11 cellular contexts compared by ENCODE assay signal in genomic region chr6:133895573-133896343, GRCh38. TPM values are rescaled to one million over a fixed set of nuclear protein-coding genes. Genes with fewer than 3 reads are reported as not detected.
A peak's percentile ranks its signal among the peaks of the same experiment; 100 is the strongest.
DNase-seq lines count a peak whose midpoint lies in the region; ATAC-seq and TF ChIP-seq lines count a peak whose summit lies in the region.
"Had no signal": no experiment of that assay in that cellular context is flagged by ENCODE, and none has a peak within 500 bp of the region (broad histone marks: within the 10 kb centered on the region; RNA-seq: fewer than 3 reads in every experiment).

No MANE protein-coding gene starts in this region.

- intact Hi-C loops in dorsolateral prefrontal cortex (cut with DNase I), result no loop called here

- no peak for TF ChIP-seq CTCF in dorsolateral prefrontal cortex (IDR thresholded peaks at IDR 0.05 in 54 of 56, conservative IDR thresholded peaks at IDR 0.05 in 2 of 56; ENCODE audit: low read depth in 1 of 56, partially characterized antibody in 56 of 56)

- no peak for ATAC-seq in GM21423 (IDR thresholded peaks at IDR 0.05; ENCODE audit: unreplicated experiment)
- ATAC-seq: stimulated activated naive B cell treated with anti-CD40 and anti-IgM and Interleukin-4, amounts not matched to agents 10 μg/mL and 1 μg/mL and 100 μg/mL, for 72 hours had no signal

- peak; percentile 13 for DNase-seq in EH (ENCODE audit: low read depth)
- peak; percentile 51 for DNase-seq in astrocyte of the hippocampus (ENCODE audit: low read depth, low spot score)
- no peak for DNase-seq in iPS DF 6.9 (ENCODE audit: low read depth, low spot score)
- DNase-seq in NCI-H526 (lab: John Stamatoyannopoulos, UW), result no peak
- no peak for DNase-seq in dorsolateral prefrontal cortex
- DNase-seq in SJCRH30, result no peak
- DNase-seq: NCI-H510A; stimulated activated naive B cell treated with anti-CD40 and anti-IgM and Interleukin-4, amounts not matched to agents 10 μg/mL and 1 μg/mL and 100 μg/mL, for 72 hours had no signal

- H3K9ac ChIP-seq in rectal smooth muscle tissue (ENCODE audit: low read length), result no peak overlapping the region

- H3K9me3 ChIP-seq in iPS DF 6.9 (ENCODE audit: control insufficient read depth, insufficient read depth, low read length), result no peaks in the 10 kb centered on the region
- H3K9me3 ChIP-seq in SJCRH30 (replicated peaks), result no peaks in the 10 kb centered on the region

- peak overlapping the region; percentile 22; the same call in 1 of the 2 replicates for H3K4me3 ChIP-seq in iPS DF 6.9 (ENCODE audit: low read length)
- H3K4me3 ChIP-seq in rectal smooth muscle tissue (ENCODE audit: low read length), result peak overlapping the region; percentile 17
- peak overlapping the region in 22 of 59 donors; percentile 0 to 50 (median 16) for H3K4me3 ChIP-seq in dorsolateral prefrontal cortex
- H3K4me3 ChIP-seq in SJCRH30, result no peak overlapping the region

- no CpG with 5 or more reads among the region's 45 CpGs for WGBS in iPS DF 6.9 (ENCODE audit: insufficient coverage, insufficient read length)

- H3K36me3 ChIP-seq in iPS DF 6.9 (ENCODE audit: control insufficient read depth, insufficient read depth, low read length) (no peaks in the 10 kb centered on the region), rectal smooth muscle tissue (ENCODE audit: control insufficient read depth, insufficient read depth, low read length) (peaks cover 3% of the 10 kb centered on the region), SJCRH30 (no peaks in the 10 kb centered on the region)

- no peak overlapping the region for H3K27ac ChIP-seq in iPS DF 6.9 (ENCODE audit: low read length)
- H3K27ac ChIP-seq in rectal smooth muscle tissue (ENCODE audit: low read depth, low read length), result peak overlapping the region; percentile 10
- H3K27ac ChIP-seq in dorsolateral prefrontal cortex, result no peak overlapping the region
- H3K27ac ChIP-seq in SJCRH30, result no peak overlapping the region

- H3K27me3 ChIP-seq in iPS DF 6.9 (ENCODE audit: control insufficient read depth, insufficient read depth, low read length), result peaks cover 53% of the 10 kb centered on the region
- H3K27me3 ChIP-seq in rectal smooth muscle tissue (ENCODE audit: control insufficient read depth, insufficient read depth, low read length), result peaks cover 30% of the 10 kb centered on the region
- peaks cover 20 to 94% (median 80%) of the 10 kb centered on the region in 45 donors for H3K27me3 ChIP-seq in dorsolateral prefrontal cortex
- H3K27me3 ChIP-seq in SJCRH30, result no peaks in the 10 kb centered on the region

- peaks cover 2% of the 10 kb centered on the region; the same call in 1 of the 2 replicates for H3K4me1 ChIP-seq in iPS DF 6.9 (ENCODE audit: control insufficient read depth, insufficient read depth, low read length)
- H3K4me1 ChIP-seq in rectal smooth muscle tissue (ENCODE audit: control insufficient read depth, insufficient read depth, low read length), result peaks cover 2% of the 10 kb centered on the region
- no peaks in the 10 kb centered on the region for H3K4me1 ChIP-seq in SJCRH30

RNA-seq across cellular contexts. Expression of gene TCF21, which starts 6.8 kb away (rescaled TPM):
- total RNA-seq in dorsolateral prefrontal cortex, result under 1 TPM in 1 of 120 experiments, not detected in 119; 0.10 TPM
- not detected in 2 replicates for total RNA-seq in SJCRH30 (2014; rRNA removed; shearing (Covaris generic))
- total RNA-seq: neural crest cell had no signal

RNA-seq across cellular contexts. Expression of gene TBPL1, which starts 57.3 kb away (rescaled TPM):
- 10 to 100 TPM; 23.9 to 70.4 (median 49.9) TPM for total RNA-seq in dorsolateral prefrontal cortex
- 56.2 and 57.1 TPM in 2 replicates for total RNA-seq in SJCRH30 (2014; rRNA removed; shearing (Covaris generic))

Comparison
In these comparisons a context has a peak if more than half of its experiments do, and no peak if none do; other contexts are left out.
1. DNase-seq: peak in EH (single experiment) and astrocyte of the hippocampus (single experiment); none in iPS DF 6.9 (single experiment), NCI-H526 (0 of 2), dorsolateral prefrontal cortex (0 of 10) and SJCRH30 (0 of 2).